26 cellular contexts compared by ENCODE assay signal in genomic region chr18:60649816-60650215, GRCh38.
DNase-seq lines count a peak whose midpoint lies in the region; ATAC-seq and TF ChIP-seq lines count a peak whose summit lies in the region.
"Had no signal": no experiment of that assay in that cellular context is flagged by ENCODE, and none has a peak within 500 bp of the region (broad histone marks: within the 10 kb centered on the region; RNA-seq: fewer than 3 reads in every experiment).

No MANE protein-coding gene starts in this region.

- ATAC-seq in GM21717 (IDR thresholded peaks at IDR 0.05; ENCODE audit: unreplicated experiment) = no peak
- ATAC-seq: A549, esophagus mucosa, left lobe of liver had no signal

- TF ChIP-seq CTCF in foreskin fibroblast (IDR thresholded peaks at IDR 0.05; ENCODE audit: low read depth, low read length) = no peak

- peak; percentile 26 for DNase-seq in COR-L47 (lab: John Stamatoyannopoulos, UW)
- DNase-seq in NCI-H1417 treated with DMSO at 0.1 percent for 48 hours (lab: John Stamatoyannopoulos, UW) = peak; percentile 61
- DNase-seq in NCI-H69 (lab: John Stamatoyannopoulos, UW) = peak; percentile 91
- peak; percentile 25 for DNase-seq in inferior parietal cortex (ENCODE audit: extremely low spot score)
- DNase-seq in activated CD4-positive, CD25-positive, alpha-beta regulatory T cell treated with anti-CD3 and anti-CD28 coated beads, Interleukin-2, amount 50 U/mL, for 72 hours = no peak
- no peak for DNase-seq in foreskin fibroblast
- no peak for DNase-seq in stimulated activated CD8-positive, alpha-beta memory T cell treated with anti-CD3 and anti-CD28 coated beads, Interleukin-4, amount 100 ng/mL, for 48 hours
- DNase-seq: activated CD4-positive, alpha-beta T cell treated with anti-CD3 and anti-CD28 coated beads, Interleukin-2, amount 10 ng/mL, durations not matched to agents 24 days and 14 days; activated naive CD4-positive, alpha-beta T cell treated with anti-CD3 and anti-CD28 coated beads, Interleukin-2, amount 10 ng/mL, durations not matched to agents 7 days and 5 days; activated T-cell treated with anti-CD3 and anti-CD28 coated beads, Interleukin-2, amount 50 U/mL, for 48 hours; CD8-positive, alpha-beta memory T cell; colonic mucosa; DND-41; foreskin melanocyte; immature natural killer cell; mesendoderm; naive B cell; NCI-H446; upper lobe of left lung had no signal

- H3K4me3 ChIP-seq in foreskin fibroblast (ENCODE audit: low read depth in 1 of 2, low read length in 2 of 2) = no peak overlapping the region
- H3K4me3 ChIP-seq: A549, breast epithelium, colonic mucosa, HAP-1, skin epidermis, upper lobe of left lung had no signal

Comparison
In these comparisons a context has a peak if more than half of its experiments do, and no peak if none do; other contexts are left out.
1. DNase-seq: peak in COR-L47 (single experiment), NCI-H1417 treated with DMSO at 0.1 percent for 48 hours (single experiment), NCI-H69 (single experiment) and inferior parietal cortex (single experiment); none in activated CD4-positive, CD25-positive, alpha-beta regulatory T cell treated with anti-CD3 and anti-CD28 coated beads, Interleukin-2, amount 50 U/mL, for 72 hours (single experiment), foreskin fibroblast (0 of 2) and stimulated activated CD8-positive, alpha-beta memory T cell treated with anti-CD3 and anti-CD28 coated beads, Interleukin-4, amount 100 ng/mL, for 48 hours (single experiment).